15 cellular contexts compared by ENCODE assay signal in genomic region chr17:1958134-1958881, GRCh38.
DNase-seq lines count a peak whose midpoint lies in the region; ATAC-seq lines count a peak whose summit lies in the region.
"Had no signal": no experiment of that assay in that cellular context is flagged by ENCODE, and none has a peak within 500 bp of the region (broad histone marks: within the 10 kb centered on the region; RNA-seq: fewer than 3 reads in every experiment).

No MANE protein-coding gene starts in this region.

- no peak overlapping the region for H3K9ac ChIP-seq in skeletal muscle satellite cell (ENCODE audit: low read depth, low read length)

- ATAC-seq in left cardiac atrium (peak; percentile 32 to 84), GM18517 (IDR thresholded peaks at IDR 0.05; ENCODE audit: unreplicated experiment) (no peak)
- ATAC-seq: activated T-cell treated with anti-CD3 and anti-CD28 coated beads, Interleukin-2, amount 50 U/mL, for 72 hours had no signal

- H3K9me3 ChIP-seq in skeletal muscle satellite cell (replicated peaks; ENCODE audit: low read length): no peaks in the 10 kb centered on the region
- H3K9me3 ChIP-seq: Caco-2 had no signal

- H3K36me3 ChIP-seq in skeletal muscle satellite cell (ENCODE audit: insufficient read depth, low read length): no peaks in the 10 kb centered on the region

- no peaks in the 10 kb centered on the region for H3K27me3 ChIP-seq in skeletal muscle satellite cell (ENCODE audit: control insufficient read depth, insufficient read depth, low read length)

- H3K27ac ChIP-seq in substantia nigra (ENCODE audit: low read depth, low read length, poor library complexity, severe bottlenecking): no peak overlapping the region

- H3K4me3 ChIP-seq in skeletal muscle satellite cell (ENCODE audit: low read length): no peak overlapping the region

- DNase-seq in NCI-H1417 (lab: John Stamatoyannopoulos, UW): peak in 2 of 3 experiments; percentile 43 to 77
- DNase-seq in NCI-H1417 treated with DMSO at 0.1 percent for 48 hours (lab: John Stamatoyannopoulos, UW): no peak
- peak; percentile 52 for DNase-seq in NCI-H524 treated with DMSO at 0.1 percent for 48 hours (lab: John Stamatoyannopoulos, UW)
- DNase-seq in left cardiac atrium: peak; percentile 53
- no peak for DNase-seq in H4 (ENCODE audit: low spot score)
- no peak for DNase-seq in substantia nigra (lab: John Stamatoyannopoulos, UW)
- DNase-seq: activated CD4-positive, alpha-beta T cell treated with anti-CD3 and anti-CD28 coated beads, Interleukin-2, amount 50 U/mL, for 1 hour; activated T-cell treated with anti-CD3 and anti-CD28 coated beads, Interleukin-2, amount 50 U/mL, for 72 hours; Caco-2; NCI-H1105; NCI-H510A treated with DMSO at 0.1 percent for 48 hours; RPMI8226; stimulated activated CD4-positive, alpha-beta T cell treated with anti-CD3 and anti-CD28 coated beads, Interleukin-4, amount 100 ng/mL, for 1 hour had no signal

- H3K4me2 ChIP-seq in skeletal muscle satellite cell (ENCODE audit: low read length): peak overlapping the region; percentile 3

- intact Hi-C loops in left cardiac atrium (cut with DNase I): no loop called here

- peaks cover 11% of the 10 kb centered on the region for H3K4me1 ChIP-seq in skeletal muscle satellite cell (ENCODE audit: control insufficient read depth, insufficient read depth, low read length)
- H3K4me1 ChIP-seq: Caco-2 had no signal

Comparison
In these comparisons a context has a peak if more than half of its experiments do, and no peak if none do; other contexts are left out.
1. DNase-seq: peak in NCI-H1417 (2 of 3), NCI-H524 treated with DMSO at 0.1 percent for 48 hours (single experiment) and left cardiac atrium (single experiment); none in NCI-H1417 treated with DMSO at 0.1 percent for 48 hours (single experiment), H4 (single experiment) and substantia nigra (0 of 49).